25 cellular contexts compared by ENCODE assay signal in genomic region chr5:22998775-22999174, GRCh38.
"Had no signal": no experiment of that assay in that cellular context is flagged by ENCODE, and none has a peak within 500 bp of the region (broad histone marks: within the 10 kb centered on the region; RNA-seq: fewer than 3 reads in every experiment).

No MANE protein-coding gene starts in this region.

- H3K27me3 Mint-ChIP-seq: activated CD4-positive, alpha-beta memory T cell treated with anti-CD3 and anti-CD28 coated beads, Interleukin-2, amount 10 ng/mL, durations not matched to agents 7 days and 5 days; activated naive CD4-positive, alpha-beta T cell treated with anti-CD3 and anti-CD28 coated beads, Interleukin-2, amount 10 ng/mL, durations not matched to agents 7 days and 5 days; activated naive CD8-positive, alpha-beta T cell treated with anti-CD3 and anti-CD28 coated beads for 36 hours; activated T-helper 17 cell treated with anti-CD3 and anti-CD28 coated beads, Interleukin-2, amount 50 U/mL, for 72 hours had no signal

- H3K4me3 Mint-ChIP-seq: activated CD4-positive, alpha-beta memory T cell treated with anti-CD3 and anti-CD28 coated beads, Interleukin-2, amount 10 ng/mL, durations not matched to agents 7 days and 5 days; activated naive CD4-positive, alpha-beta T cell treated with anti-CD3 and anti-CD28 coated beads, Interleukin-2, amount 10 ng/mL, durations not matched to agents 7 days and 5 days; activated naive CD8-positive, alpha-beta T cell treated with anti-CD3 and anti-CD28 coated beads for 36 hours; activated T-helper 17 cell treated with anti-CD3 and anti-CD28 coated beads, Interleukin-2, amount 50 U/mL, for 72 hours had no signal

- H3K9me3 Mint-ChIP-seq: activated naive CD4-positive, alpha-beta T cell treated with anti-CD3 and anti-CD28 coated beads, Interleukin-2, amount 10 ng/mL, durations not matched to agents 7 days and 5 days had no signal

- H3K4me1 ChIP-seq: SJCRH30 had no signal

- H3K9me3 ChIP-seq: SJCRH30, SK-N-SH had no signal

- H3K4me3 ChIP-seq: cardiac muscle cell, SJCRH30 had no signal

- DNase-seq: activated CD4-positive, alpha-beta memory T cell treated with anti-CD3 and anti-CD28 coated beads, Interleukin-2, amount 10 ng/mL, durations not matched to agents 7 days and 5 days; activated CD4-positive, alpha-beta T cell treated with anti-CD3 and anti-CD28 coated beads, Interleukin-2, amount 50 U/mL, for 1 hour; activated CD4-positive, CD25-positive, alpha-beta regulatory T cell; activated gamma-delta T cell; activated naive CD4-positive, alpha-beta T cell treated with anti-CD3 and anti-CD28 coated beads, Interleukin-2, amount 10 ng/mL, durations not matched to agents 7 days and 5 days; activated naive CD8-positive, alpha-beta T cell treated with anti-CD3 and anti-CD28 coated beads for 36 hours; activated T-cell treated with anti-CD3 and anti-CD28 coated beads for 4 hours; activated T-cell treated with anti-CD3 and anti-CD28 coated beads, Interleukin-2, amount 50 U/mL, for 48 hours; brain microvascular endothelial cell; cerebellar nuclear complex; NCI-H1105 treated with DMSO at 0.1 percent for 48 hours; NCI-H1436 treated with DMSO at 0.1 percent for 48 hours; NCI-H187 treated with DMSO at 0.1 percent for 48 hours; NCI-H2081 treated with DMSO at 0.1 percent for 48 hours; NCI-H526; NCI-H82; OCI-M1; RPMI8226; SJCRH30; SK-N-SH; T-helper 1 cell had no signal

- H3K27ac Mint-ChIP-seq: activated CD4-positive, alpha-beta memory T cell treated with anti-CD3 and anti-CD28 coated beads, Interleukin-2, amount 10 ng/mL, durations not matched to agents 7 days and 5 days; activated naive CD4-positive, alpha-beta T cell treated with anti-CD3 and anti-CD28 coated beads, Interleukin-2, amount 10 ng/mL, durations not matched to agents 7 days and 5 days; activated naive CD8-positive, alpha-beta T cell treated with anti-CD3 and anti-CD28 coated beads for 36 hours; activated T-helper 17 cell treated with anti-CD3 and anti-CD28 coated beads, Interleukin-2, amount 50 U/mL, for 72 hours had no signal

- H3K36me3 ChIP-seq: brain microvascular endothelial cell, cardiac muscle cell, SJCRH30 had no signal

- H3K36me3 Mint-ChIP-seq: activated naive CD4-positive, alpha-beta T cell treated with anti-CD3 and anti-CD28 coated beads, Interleukin-2, amount 10 ng/mL, durations not matched to agents 7 days and 5 days; activated naive CD8-positive, alpha-beta T cell treated with anti-CD3 and anti-CD28 coated beads for 36 hours had no signal

- H3K4me1 Mint-ChIP-seq: activated CD4-positive, alpha-beta memory T cell treated with anti-CD3 and anti-CD28 coated beads, Interleukin-2, amount 10 ng/mL, durations not matched to agents 7 days and 5 days; activated naive CD4-positive, alpha-beta T cell treated with anti-CD3 and anti-CD28 coated beads, Interleukin-2, amount 10 ng/mL, durations not matched to agents 7 days and 5 days; activated naive CD8-positive, alpha-beta T cell treated with anti-CD3 and anti-CD28 coated beads for 36 hours; activated T-helper 17 cell treated with anti-CD3 and anti-CD28 coated beads, Interleukin-2, amount 50 U/mL, for 72 hours had no signal

- ATAC-seq: activated T-helper 17 cell treated with anti-CD3 and anti-CD28 coated beads, Interleukin-2, amount 50 U/mL, for 72 hours; Panc1; Right ventricle myocardium inferior had no signal
